1 cellular context compared by ENCODE assay signal in the genomic region with DNA sequence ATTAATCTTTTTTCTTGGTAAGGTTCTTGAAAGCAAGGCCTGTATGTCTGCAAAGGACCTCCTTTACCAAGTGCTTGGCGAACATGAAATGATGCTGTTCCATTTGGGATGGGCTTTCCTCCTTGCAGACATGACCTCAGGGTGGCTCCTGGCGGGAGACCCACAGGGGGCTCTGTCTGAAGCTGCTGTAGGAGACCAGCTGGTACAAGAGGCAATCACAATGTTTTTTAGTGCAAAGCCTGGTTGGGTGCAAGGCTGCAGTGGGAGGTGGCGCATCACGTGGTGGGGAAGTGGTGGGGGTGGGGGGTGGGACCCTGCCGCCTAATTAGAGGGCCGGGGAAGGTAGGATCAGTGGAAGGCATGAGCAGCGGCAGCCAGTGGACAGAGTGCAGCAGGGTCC.
TF ChIP-seq lines count a peak whose summit lies in the region.

No MANE protein-coding gene starts in this region.

TF ChIP-seq in H1, 55 proteins besides CTCF, POLR2A, EP300 and RAD21:
- no peak for TF ChIP-seq BACH1 (IDR thresholded peaks at IDR 0.05; ENCODE audit: low read length)
- TF ChIP-seq SRF (IDR thresholded peaks at IDR 0.05; ENCODE audit: low read depth, low read length): no peak
- TF ChIP-seq NANOG (IDR thresholded peaks at IDR 0.05; ENCODE audit: insufficient read depth, low read depth, low read length, poor library complexity, severe bottlenecking): no peak
- TF ChIP-seq FOSL1 (IDR thresholded peaks at IDR 0.05; ENCODE audit: insufficient read depth, low read depth, low read length): no peak
- no peak for TF ChIP-seq RBBP5 (IDR thresholded peaks at IDR 0.05; ENCODE audit: borderline replicate concordance, low read depth, low read length)
- TF ChIP-seq GTF2F1 (IDR thresholded peaks at IDR 0.05; ENCODE audit: borderline replicate concordance, low read depth, low read length): no peak
- TF ChIP-seq CBX8 (IDR thresholded peaks at IDR 0.05; ENCODE audit: borderline replicate concordance, low read depth, low read length): no peak
- no peak for TF ChIP-seq RFX5 (IDR thresholded peaks at IDR 0.05; ENCODE audit: borderline replicate concordance, low read depth, low read length)
- TF ChIP-seq SP1 (IDR thresholded peaks at IDR 0.05; ENCODE audit: low read depth, low read length): no peak
- no peak for TF ChIP-seq HDAC2 (IDR thresholded peaks at IDR 0.05; ENCODE audit: borderline replicate concordance in 1 of 2, low read depth in 2 of 2, low read length in 2 of 2)
- TF ChIP-seq GABPA (IDR thresholded peaks at IDR 0.05; ENCODE audit: borderline replicate concordance, insufficient read depth, low read length): no peak
- no peak for TF ChIP-seq TBP (IDR thresholded peaks at IDR 0.05; ENCODE audit: low read depth, low read length)
- no peak for TF ChIP-seq CREB1 (IDR thresholded peaks at IDR 0.05)
- TF ChIP-seq, protein P1, sequence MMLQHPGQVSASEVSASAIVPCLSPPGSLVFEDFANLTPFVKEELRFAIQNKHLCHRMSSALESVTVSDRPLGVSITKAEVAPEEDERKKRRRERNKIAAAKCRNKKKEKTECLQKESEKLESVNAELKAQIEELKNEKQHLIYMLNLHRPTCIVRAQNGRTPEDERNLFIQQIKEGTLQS (IDR thresholded peaks at IDR 0.05; ENCODE audit: insufficient read depth, low read depth, low read length): no peak
- TF ChIP-seq TAF1 (IDR thresholded peaks at IDR 0.05; ENCODE audit: low read depth, low read length): no peak
- no peak for TF ChIP-seq YY1 (IDR thresholded peaks at IDR 0.05; ENCODE audit: low read depth, low read length)
- no peak for TF ChIP-seq SAP30 (IDR thresholded peaks at IDR 0.05; ENCODE audit: insufficient read depth, insufficient replicate concordance, low read length)
- no peak for TF ChIP-seq JUN (IDR thresholded peaks at IDR 0.05; ENCODE audit: low read depth, low read length)
TF ChIP-seq in H1: peak in this region for 0.
